In genomic region chr9:129568560-129569505, GRCh38 we compare ENCODE assay signal across 8 cellular contexts. TPM values are rescaled to one million over a fixed set of nuclear protein-coding genes. Genes with fewer than 3 reads are reported as not detected.
DNase-seq lines count a peak whose midpoint lies in the region; ATAC-seq, FAIRE-seq and TF ChIP-seq lines count a peak whose summit lies in the region.

No MANE protein-coding gene starts in this region.

- H2AK5ac ChIP-seq in H9 (ENCODE audit: insufficient read length, low read length) (no peak overlapping the region), H1 (ENCODE audit: low read depth, low read length) (no peak overlapping the region)

- H3K27me3 Mint-ChIP-seq in H9 (ENCODE audit: low read depth): peaks cover 16% of the 10 kb centered on the region
- peaks cover 17% of the 10 kb centered on the region for H3K27me3 Mint-ChIP-seq in T-helper 17 cell

- no peak for TF ChIP-seq POLR2A in H1 (IDR thresholded peaks at IDR 0.05; ENCODE audit: control extremely low read depth in 1 of 2, low read depth in 2 of 2, low read length in 2 of 2)

- H3K4me3 Mint-ChIP-seq in H9: peak overlapping the region; percentile 67 to 89
- peak overlapping the region; percentile 83 for H3K4me3 Mint-ChIP-seq in T-helper 17 cell

- H3K79me2 ChIP-seq in H9 (ENCODE audit: insufficient read depth, low read length) (no peaks in the 10 kb centered on the region), H1 (ENCODE audit: control insufficient read depth in 1 of 2, insufficient read depth in 2 of 2, low read length in 2 of 2) (no peaks in the 10 kb centered on the region)

- H2AFZ ChIP-seq in H9 (ENCODE audit: low read length) (no peak overlapping the region), H1 (ENCODE audit: low read length) (no peak overlapping the region)

- no peak for TF ChIP-seq EP300 in H1 (IDR thresholded peaks at IDR 0.05; ENCODE audit: borderline replicate concordance in 1 of 2, low read depth in 2 of 2, low read length in 2 of 2)

- DNase-seq in H9 (peak; percentile 64), T-helper 17 cell (no peak), H1 (ENCODE audit: low read depth in 1 of 2, low spot score in 2 of 2) (peak in 1 of 2 experiments; percentile 72), mucosa of gallbladder (ENCODE audit: low spot score) (peak; percentile 82), urothelium cell line (ENCODE audit: low spot score) (peak; percentile 61), NCI-H526 treated with DMSO at 0.1 percent for 48 hours (lab: John Stamatoyannopoulos, UW) (no peak), Kasumi-1 (lab: John Stamatoyannopoulos, UW) (no peak)

- H4K8ac ChIP-seq in H9 (replicated peaks; ENCODE audit: insufficient read length, low read depth, low read length) (no peak overlapping the region), H1 (ENCODE audit: extremely low read depth, insufficient read depth, low read length) (no peak overlapping the region; the same call in 1 of the 2 replicates)

- H3K36me3 Mint-ChIP-seq in H9 (ENCODE audit: insufficient read depth in 1 of 3, low read depth in 3 of 3) (peaks cover 0 to 3% (median 3%) of the 10 kb centered on the region in 3 experiments; a peak in 6 of 7 replicates), T-helper 17 cell (ENCODE audit: low read depth) (peaks cover 2% of the 10 kb centered on the region)

- POLR2A ChIA-PET in H1 (lab: Charles Lee; ENCODE audit: partially characterized antibody): interaction anchor here (1.0 to 2.3 kb wide), 7 partner anchors 10 to 391 kb away, joined by 3 to 18 read pairs (median 5); partner anchors contain the start of gene IER5L

- H3K36me3 ChIP-seq in H1 (ENCODE audit: control insufficient read depth in 2 of 4, insufficient read depth in 4 of 4, low read length in 3 of 4): no peaks in the 10 kb centered on the region

- H3K4me2 ChIP-seq in H9 (ENCODE audit: insufficient read depth, insufficient read length, low read length): peak overlapping the region; percentile 74
- H3K4me2 ChIP-seq in H1 (ENCODE audit: insufficient read depth in 1 of 2, low read depth in 2 of 2, low read length in 2 of 2): peak overlapping the region; percentile 83 to 86

- H2BK15ac ChIP-seq in H9 (ENCODE audit: low read depth, low read length) (no peak overlapping the region), H1 (ENCODE audit: low read length) (peak overlapping the region; percentile 61; the same call in 1 of the 2 replicates)

- H3K4me1 Mint-ChIP-seq in H9 (peaks cover 29 to 33% of the 10 kb centered on the region in 2 experiments), T-helper 17 cell (peaks cover 12% of the 10 kb centered on the region)

- H3T11ph ChIP-seq in H9 (ENCODE audit: low read length): no peak overlapping the region

- no peak overlapping the region for H3K4ac ChIP-seq in H9 (ENCODE audit: low read depth, low read length)
- H3K4ac ChIP-seq in H1 (replicated peaks; ENCODE audit: insufficient read length, low read depth, low read length): peak overlapping the region; percentile 65

- peak overlapping the region; percentile 29 to 63 (median 52) for H3K4me3 ChIP-seq in H1 (ENCODE audit: extremely low read depth in 1 of 4, insufficient read depth in 2 of 4, low read depth in 3 of 4, low read length in 4 of 4)

- H3K27me3 ChIP-seq in H9 (ENCODE audit: insufficient read depth, low read length): no peaks in the 10 kb centered on the region
- peaks cover 0 to 5% (median 1%) of the 10 kb centered on the region in 4 experiments; a peak in 2 of 7 replicates for H3K27me3 ChIP-seq in H1 (replicated peaks in 1 of 4; ENCODE audit: control insufficient read depth in 3 of 4, extremely low read depth in 1 of 4, insufficient read depth in 3 of 4, low read length in 3 of 4)

- peaks cover 4% of the 10 kb centered on the region for H3K23me2 ChIP-seq in H9 (ENCODE audit: insufficient read length, low read depth, low read length, poor library complexity, severe bottlenecking)
- H3K23me2 ChIP-seq in H1 (ENCODE audit: low read depth, low read length): peaks cover 12% of the 10 kb centered on the region

- H3K27ac Mint-ChIP-seq in H9 (no peak overlapping the region), T-helper 17 cell (no peak overlapping the region)

- H4K20me1 ChIP-seq in H9 (ENCODE audit: control insufficient read depth, insufficient read depth, insufficient read length): no peaks in the 10 kb centered on the region
- no peaks in the 10 kb centered on the region for H4K20me1 ChIP-seq in H1 (replicated peaks in 1 of 2; ENCODE audit: control insufficient read depth in 1 of 2, insufficient read depth in 2 of 2, low read length in 2 of 2)

- no peak overlapping the region for H2BK20ac ChIP-seq in H9 (ENCODE audit: low read depth, low read length, poor library complexity, severe bottlenecking)
- peak overlapping the region; percentile 97 for H2BK20ac ChIP-seq in H1 (ENCODE audit: low read length)

- H2BK12ac ChIP-seq in H9 (ENCODE audit: insufficient read length, low read depth, low read length) (no peak overlapping the region), H1 (ENCODE audit: low read depth, low read length) (peak overlapping the region; percentile 61; the same call in 1 of the 2 replicates)

- H4K91ac ChIP-seq in H9 (ENCODE audit: insufficient read length, low read depth, low read length): no peak overlapping the region
- H4K91ac ChIP-seq in H1 (replicated peaks; ENCODE audit: insufficient read length, low read length): no peak overlapping the region

- no peak for FAIRE-seq in H1 (lab: Jason Lieb, UNC)
- FAIRE-seq in urothelium cell line (lab: Jason Lieb, UNC): no peak

- no peak for TF ChIP-seq RAD21 in H1 (IDR thresholded peaks at IDR 0.05 in 1 of 2, conservative IDR thresholded peaks at IDR 0.05 in 1 of 2; ENCODE audit: low read depth in 2 of 2, low read length in 2 of 2)

- CTCF ChIA-PET in H1 (lab: Charles Lee; ENCODE audit: partially characterized antibody): interaction anchor here (0.7 to 7.2 kb wide), 9 partner anchors 10 to 216 kb away, joined by 3 to 37 read pairs (median 5); no protein-coding TSS in a partner anchor

- no peak overlapping the region for H2BK5ac ChIP-seq in H9 (ENCODE audit: insufficient read length, low read length)
- H2BK5ac ChIP-seq in H1 (ENCODE audit: low read depth, low read length): peak overlapping the region; percentile 63; the same call in 1 of the 2 replicates

- no peaks in the 10 kb centered on the region; the same call in 1 of the 2 replicates for H3K4me1 ChIP-seq in H9 (ENCODE audit: insufficient read depth, low read length)
- peaks cover 7 to 28% (median 17%) of the 10 kb centered on the region in 4 experiments for H3K4me1 ChIP-seq in H1 (replicated peaks in 1 of 4; ENCODE audit: control insufficient read depth in 3 of 4, insufficient read depth in 4 of 4, low read length in 3 of 4)

- TF ChIP-seq CTCF in H9 (conservative IDR thresholded peaks at IDR 0.05): no peak
- TF ChIP-seq CTCF in H1 (IDR thresholded peaks at IDR 0.05; ENCODE audit: control extremely low read depth in 1 of 3, insufficient read depth in 1 of 3, low read depth in 1 of 3, low read length in 3 of 3): no peak

- H3K18ac ChIP-seq in H9 (ENCODE audit: insufficient read length, low read depth, low read length) (no peak overlapping the region), H1 (ENCODE audit: extremely low read depth, low read length) (peak overlapping the region; percentile 87)

- H3K14ac ChIP-seq in H9 (ENCODE audit: insufficient read depth, low read length) (no peak overlapping the region), H1 (ENCODE audit: insufficient read length) (no peak overlapping the region)

- no CpG with 5 or more reads among the region's 92 CpGs for WGBS in H9 (ENCODE audit: extremely low coverage, insufficient read length, low lambda C conversion rate)
- 5% methylated on average over 23 of the region's 92 CpGs; no CpG with 5 or more reads in 1 of the 2 experiments for WGBS in H1 (ENCODE audit: extremely low coverage in 1 of 2, insufficient coverage in 1 of 2, insufficient read length in 1 of 2, insufficient replicate concordance in 2 of 2, low coverage in 1 of 2, low lambda C conversion rate in 2 of 2, missing lambda C conversion rate in 1 of 2), 2 experiments

- ATAC-seq in T-helper 17 cell (peak; percentile 58), HG03460 (IDR thresholded peaks at IDR 0.05; ENCODE audit: unreplicated experiment) (no peak)

- H3K23ac ChIP-seq in H9 (ENCODE audit: insufficient read length, low read depth, low read length): no peak overlapping the region
- H3K23ac ChIP-seq in H1 (ENCODE audit: insufficient read length): no peak overlapping the region

- H3K79me1 ChIP-seq in H9 (ENCODE audit: insufficient read depth, low read depth, low read length, poor library complexity, severe bottlenecking) (no peaks in the 10 kb centered on the region), H1 (ENCODE audit: low read depth, low read length) (no peaks in the 10 kb centered on the region)

- H3K56ac ChIP-seq in H9 (ENCODE audit: insufficient read length, low read depth, low read length) (no peak overlapping the region), H1 (replicated peaks; ENCODE audit: insufficient read length, low read depth, low read length) (no peak overlapping the region)

- H3K9me3 ChIP-seq in H9 (ENCODE audit: control insufficient read depth, low read depth, low read length): peaks cover 1% of the 10 kb centered on the region
- H3K9me3 ChIP-seq in T-helper 17 cell (ENCODE audit: control insufficient read depth, low read length, poor library complexity, severe bottlenecking): no peaks in the 10 kb centered on the region
- H3K9me3 ChIP-seq in H1 (ENCODE audit: insufficient read depth in 2 of 2, low read depth in 1 of 2, low read length in 1 of 2): peaks cover 0 to 3% of the 10 kb centered on the region in 2 experiments; a peak in 1 of 4 replicates

- H3K9me3 Mint-ChIP-seq in H9: peaks cover 4 to 7% of the 10 kb centered on the region in 2 experiments; a peak in 4 of 5 replicates

- H3K27ac ChIP-seq in H9 (ENCODE audit: insufficient read length, low read depth, low read length) (no peak overlapping the region), H1 (ENCODE audit: low read depth, low read length) (no peak overlapping the region)

- H2BK120ac ChIP-seq in H9 (ENCODE audit: low read depth, low read length, poor library complexity, severe bottlenecking) (no peak overlapping the region), H1 (replicated peaks; ENCODE audit: low read depth, low read length) (no peak overlapping the region)

- H3K9ac ChIP-seq in H9 (ENCODE audit: extremely low read depth, insufficient read length, low read length): no peak overlapping the region
- H3K9ac ChIP-seq in H1 (replicated peaks in 1 of 4; ENCODE audit: extremely low read depth in 1 of 4, low read depth in 3 of 4, low read length in 3 of 4): no peak overlapping the region; a peak in 1 of 7 replicates

- H4K5ac ChIP-seq in H9 (ENCODE audit: insufficient read length, low read depth, low read length): no peak overlapping the region
- H4K5ac ChIP-seq in H1 (ENCODE audit: insufficient read length, low read depth, low read length): peak overlapping the region; percentile 34

RNA-seq across cellular contexts. Expression of gene C9orf50, which starts 52.1 kb away (rescaled TPM):
- total RNA-seq in H9 (2021): not detected in 2 replicates
- total RNA-seq in T-helper 17 cell: not detected
- not detected in 2 replicates for total RNA-seq in H1 (2021; fragmentation: NEBNext Ultra II Directional; extraction: Animal tissue kit (Norgen Biotek cat#: 25700))
- polyA plus RNA-seq in H1 (2011; rRNA removed): not detected in 2 replicates
- polyA plus RNA-seq in H1 (2011; cell fraction: cytosol; rRNA removed): not detected
- 0.17 TPM for polyA plus RNA-seq in H1 (2011; cell fraction: nucleus; rRNA removed)
- not detected in 4 replicates for polyA plus RNA-seq in H1 (2012, experiment 1 of 2)
- polyA plus RNA-seq in H1 (2012, experiment 2 of 2): not detected
- polyA plus RNA-seq in H1 (2013, experiment 1 of 2): not detected
- not detected for polyA plus RNA-seq in H1 (2013, experiment 2 of 2)
- polyA minus RNA-seq in H1 (2011; rRNA and poly(A)+ RNA removed): not detected in 2 replicates
- not detected for polyA minus RNA-seq in H1 (2011; cell fraction: cytosol; rRNA and poly(A)+ RNA removed)
- polyA minus RNA-seq in H1 (2011; cell fraction: nucleus; rRNA and poly(A)+ RNA removed): 0.40 TPM
- total RNA-seq in mucosa of gallbladder: 1.0 TPM

RNA-seq across cellular contexts. Expression of gene NTMT1, which starts 57.1 kb away (rescaled TPM):
- 57.9 and 63.3 TPM in 2 replicates for total RNA-seq in H9 (2021)
- 10 to 100 TPM; 27.0 to 27.8 TPM for total RNA-seq in T-helper 17 cell
- total RNA-seq in H1 (2021; fragmentation: NEBNext Ultra II Directional; extraction: Animal tissue kit (Norgen Biotek cat#: 25700)): 66.1 and 70.2 TPM in 2 replicates
- 66.8 and 72.0 TPM in 2 replicates for polyA plus RNA-seq in H1 (2011; rRNA removed)
- polyA plus RNA-seq in H1 (2011; cell fraction: cytosol; rRNA removed): 74.2 TPM
- 49.9 TPM for polyA plus RNA-seq in H1 (2011; cell fraction: nucleus; rRNA removed)
- polyA plus RNA-seq in H1 (2012, experiment 1 of 2): 50.4 to 65.9 TPM (median 63.1 TPM) in 4 replicates
- polyA plus RNA-seq in H1 (2012, experiment 2 of 2): 54.6 TPM
- 37.6 TPM for polyA plus RNA-seq in H1 (2013, experiment 1 of 2)
- polyA plus RNA-seq in H1 (2013, experiment 2 of 2): 37.1 TPM
- polyA minus RNA-seq in H1 (2011; rRNA and poly(A)+ RNA removed): 27.6 and 39.4 TPM in 2 replicates
- 13.7 TPM for polyA minus RNA-seq in H1 (2011; cell fraction: cytosol; rRNA and poly(A)+ RNA removed)
- 22.0 TPM for polyA minus RNA-seq in H1 (2011; cell fraction: nucleus; rRNA and poly(A)+ RNA removed)
- total RNA-seq in mucosa of gallbladder: 45.1 TPM

Comparison
In these comparisons a context has a peak if more than half of its experiments do, and no peak if none do; other contexts are left out.
1. DNase-seq: peak in H9 (single experiment), mucosa of gallbladder (single experiment) and urothelium cell line (single experiment); none in T-helper 17 cell (0 of 3), NCI-H526 treated with DMSO at 0.1 percent for 48 hours (single experiment) and Kasumi-1 (0 of 2).